ENCODE assay signal across 8 cellular contexts in genomic region chr3:4976109-4976508, GRCh38. TPM values are rescaled to one million over a fixed set of nuclear protein-coding genes. Genes with fewer than 3 reads are reported as not detected.
A peak's percentile ranks its signal among the peaks of the same experiment; 100 is the strongest.
DNase-seq lines count a peak whose midpoint lies in the region; ATAC-seq, FAIRE-seq and TF ChIP-seq lines count a peak whose summit lies in the region.

No MANE protein-coding gene starts in this region.

- peaks cover 0 to under 1% of the 10 kb centered on the region in 2 experiments; a peak in 1 of 3 replicates for H3K36me3 ChIP-seq in HEK293 (ENCODE audit: control insufficient read depth in 2 of 2, insufficient read depth in 1 of 2, low read length in 2 of 2)
- peaks cover 8% of the 10 kb centered on the region for H3K36me3 ChIP-seq in bronchial epithelial cell (ENCODE audit: control insufficient read depth, insufficient read depth, low read length)
- no peaks in the 10 kb centered on the region for H3K36me3 ChIP-seq in tibial nerve

- TF ChIP-seq CTCF in CD4-positive, alpha-beta T cell (IDR thresholded peaks at IDR 0.05), result no peak
- TF ChIP-seq CTCF in HEK293 (tag by site-specific recombination; IDR thresholded peaks at IDR 0.05) (peak; percentile 57; the same call in 1 of the 2 replicates), bronchial epithelial cell (IDR thresholded peaks at IDR 0.05; ENCODE audit: insufficient read depth, low read length, severe bottlenecking) (peak; percentile 81), tibial nerve (IDR thresholded peaks at IDR 0.05) (peak; percentile 25 to 51 (median 37))

- H3K27me3 ChIP-seq in CD4-positive, alpha-beta T cell (ENCODE audit: control insufficient read depth, insufficient read depth, low read length), result no peaks in the 10 kb centered on the region
- H3K27me3 ChIP-seq in bronchial epithelial cell (ENCODE audit: control insufficient read depth, insufficient read depth, low read length) (no peaks in the 10 kb centered on the region), tibial nerve (no peaks in the 10 kb centered on the region)

- H3K27ac Mint-ChIP-seq in CD4-positive, alpha-beta T cell, result peak overlapping the region; percentile 96

- no peaks in the 10 kb centered on the region for H3K27me3 Mint-ChIP-seq in CD4-positive, alpha-beta T cell

- no peak for ATAC-seq in CD4-positive, alpha-beta T cell (ENCODE audit: poor library complexity)
- ATAC-seq in HG03045 (IDR thresholded peaks at IDR 0.05; ENCODE audit: unreplicated experiment), result no peak

- H3K36me3 Mint-ChIP-seq in CD4-positive, alpha-beta T cell (ENCODE audit: low read depth), result peaks cover 27% of the 10 kb centered on the region

- no peak for TF ChIP-seq EP300 in tibial nerve (IDR thresholded peaks at IDR 0.05)

- intact Hi-C loops in CD4-positive, alpha-beta T cell (cut with DNase I, micrococcal nuclease), result loop anchor here in 1 of 2 experiments (5.0 kb wide), 1 partner anchor 69 kb away; no protein-coding TSS in a partner anchor

- H3K4me1 Mint-ChIP-seq in CD4-positive, alpha-beta T cell (ENCODE audit: low read depth), result peaks cover 34% of the 10 kb centered on the region

- WGBS in tibial nerve, 2 donors, result 67 to 69% methylated on average over 4 of the region's 4 CpGs

- H3K4me1 ChIP-seq in HEK293 (ENCODE audit: control insufficient read depth, insufficient read depth, low read length) (peaks cover 4% of the 10 kb centered on the region), tibial nerve (peaks cover 0 to 28% (median 14%) of the 10 kb centered on the region in 4 donors)

- H3K9me3 Mint-ChIP-seq in CD4-positive, alpha-beta T cell, result no peaks in the 10 kb centered on the region

- TF ChIP-seq POLR2A in tibial nerve (IDR thresholded peaks at IDR 0.05), result no peak

- FAIRE-seq in bronchial epithelial cell (lab: Jason Lieb, UNC), result no peak

- H3K9me3 ChIP-seq in CD4-positive, alpha-beta T cell (ENCODE audit: control insufficient read depth, low read length), result no peaks in the 10 kb centered on the region
- H3K9me3 ChIP-seq in HEK293 (ENCODE audit: control insufficient read depth, insufficient read depth, low read depth, low read length) (no peaks in the 10 kb centered on the region), tibial nerve (no peaks in the 10 kb centered on the region)

- CTCF ChIA-PET in CD4-positive, alpha-beta T cell (lab: Charles Lee), result interaction anchor here (0.7 to 2.7 kb wide), 16 partner anchors 10 to 265 kb away, joined by 3 to 18 read pairs (median 4); no protein-coding TSS in a partner anchor
- CTCF ChIA-PET in HEK293 (lab: Yijun Ruan, JAX), result interaction anchor here (0.5 to 12.6 kb wide), 52 partner anchors 8 to 514 kb away, joined by 3 to 94 read pairs (median 4); no protein-coding TSS in a partner anchor

- H3K4me3 ChIP-seq in HEK293 (ENCODE audit: low read depth, low read length) (no peak overlapping the region), bronchial epithelial cell (ENCODE audit: low read depth, low read length) (no peak overlapping the region), tibial nerve (no peak overlapping the region)

- peak overlapping the region; percentile 92 for H3K4me3 Mint-ChIP-seq in CD4-positive, alpha-beta T cell

- DNase-seq in CD4-positive, alpha-beta T cell, result peak in 3 of 10 experiments; percentile 13 to 15 (median 13)
- DNase-seq in SHP77 (lab: John Stamatoyannopoulos, UW) (peak; percentile 87 to 89), bronchial epithelial cell (ENCODE audit: low read depth) (peak; percentile 82), medulla oblongata (ENCODE audit: extremely low spot score) (peak; percentile 39), tibial nerve (ENCODE audit: low spot score in 2 of 2) (peak in 1 of 2 donors; percentile 51), OCI-M2 (lab: John Stamatoyannopoulos, UW; ENCODE audit: unreplicated experiment) (no peak)

- POLR2A ChIA-PET in CD4-positive, alpha-beta T cell (lab: Charles Lee), result interaction anchor here (0.5 to 4.5 kb wide), 6 partner anchors 10 to 208 kb away, joined by 3 to 38 read pairs (median 4); no protein-coding TSS in a partner anchor
- POLR2A ChIA-PET in HEK293 (lab: Yijun Ruan, JAX), result interaction anchor here (0.8 to 4.4 kb wide), 5 partner anchors 11 to 265 kb away, joined by 3 to 30 read pairs (median 3); no protein-coding TSS in a partner anchor

- H3K27ac ChIP-seq in CD4-positive, alpha-beta T cell (ENCODE audit: low read depth, low read length), result no peak overlapping the region
- no peak overlapping the region for H3K27ac ChIP-seq in HEK293 (ENCODE audit: extremely low read depth, low read depth, low read length)
- H3K27ac ChIP-seq in tibial nerve, result peak overlapping the region; percentile 96 to 98 (median 98)

TF ChIP-seq in HEK293, 187 proteins besides CTCF, POLR2A, EP300 and RAD21 (continues in another document):
- TF ChIP-seq REST (tag by site-specific recombination; IDR thresholded peaks at IDR 0.05) (no peak), OVOL3 (tag by site-specific recombination; IDR thresholded peaks at IDR 0.05) (no peak), ZNF2 (tag by site-specific recombination; IDR thresholded peaks at IDR 0.05) (peak; percentile 86), GLI4 (tag by site-specific recombination; IDR thresholded peaks at IDR 0.05) (no peak), BCL11B (tag by site-specific recombination; IDR thresholded peaks at IDR 0.05; ENCODE audit: low read depth) (no peak), ZNF529 (tag by site-specific recombination; IDR thresholded peaks at IDR 0.05; ENCODE audit: insufficient replicate concordance) (no peak), ZNF768 (tag by site-specific recombination; IDR thresholded peaks at IDR 0.05) (no peak), ZNF280C (tag by site-specific recombination; IDR thresholded peaks at IDR 0.05) (no peak), KLF17 (tag by site-specific recombination; IDR thresholded peaks at IDR 0.05) (no peak)

RNA-seq across cellular contexts. Expression of gene BHLHE40, which starts 3.1 kb away (rescaled TPM):
- total RNA-seq in CD4-positive, alpha-beta T cell, result 100 to 1,000 TPM; 167 to 182 TPM
- total RNA-seq in bronchial epithelial cell (38.5 and 42.9 TPM in 2 replicates), tibial nerve (10 to 100 TPM; 44.1 to 61.4 (median 53.7) TPM)

Comparison
In these comparisons a context has a peak if more than half of its experiments do, and no peak if none do; other contexts are left out.
1. H3K27ac ChIP-seq: peak in tibial nerve (4 of 4); none in CD4-positive, alpha-beta T cell (single experiment) and HEK293 (single experiment).